Comparison of ENCODE assay signal across 1 cellular context in the genomic region with DNA sequence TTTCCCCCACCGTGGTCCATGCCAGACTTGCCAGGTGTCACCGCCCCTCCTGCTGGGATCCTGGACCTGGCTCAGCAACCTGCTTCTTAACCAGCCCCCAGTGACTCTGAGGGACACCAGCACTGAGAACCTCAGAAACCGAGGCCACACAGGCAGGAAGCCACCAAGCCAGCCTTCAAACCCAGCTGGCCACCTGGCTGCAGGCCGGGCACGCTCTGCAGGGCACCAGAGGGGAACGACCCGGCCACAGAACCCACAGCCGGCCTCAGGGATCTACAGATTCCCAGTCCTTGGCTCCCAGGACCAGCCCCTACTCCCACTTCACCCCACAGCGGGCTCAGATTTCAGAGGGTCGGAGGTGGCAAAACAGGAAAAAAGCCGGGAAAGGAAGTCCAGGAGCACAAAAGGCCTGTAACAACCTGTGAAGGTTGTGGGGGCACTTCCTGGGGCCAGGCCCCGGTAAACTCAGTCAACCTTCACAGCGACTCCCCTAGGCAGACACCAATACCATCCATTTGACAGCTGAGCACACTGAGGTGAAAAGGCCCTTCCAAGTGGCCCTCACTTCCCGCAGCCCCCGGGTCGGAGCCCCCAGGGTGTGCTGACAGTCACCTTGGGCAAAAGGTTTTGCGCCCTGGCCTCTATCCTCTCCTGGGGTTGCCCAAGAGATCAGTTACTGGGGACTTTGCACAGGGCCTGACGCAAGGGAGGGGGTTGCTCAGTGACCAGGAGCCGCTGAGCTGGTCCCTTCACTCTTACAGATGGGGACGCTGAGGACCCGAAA.
A peak's percentile ranks its signal among the peaks of the same experiment; 100 is the strongest.
TF ChIP-seq lines count a peak whose summit lies in the region.

No MANE protein-coding gene starts in this region.

TF ChIP-seq in HepG2, 621 proteins besides CTCF, POLR2A, EP300 and RAD21 (continued from another document and continues in another):
- TF ChIP-seq ETV5 (CRISPR knock-in tag; IDR thresholded peaks at IDR 0.05; ENCODE audit: borderline replicate concordance) (peak; percentile 80; the same call in 1 of the 2 replicates), MBD4 (IDR thresholded peaks at IDR 0.05; ENCODE audit: borderline replicate concordance, low read length) (no peak), KMT2B (CRISPR knock-in tag; IDR thresholded peaks at IDR 0.05) (no peak), NCOA2 (CRISPR knock-in tag; IDR thresholded peaks at IDR 0.05) (peak; percentile 30; the same call in 1 of the 2 replicates), MAFF (IDR thresholded peaks at IDR 0.05; ENCODE audit: low read depth, low read length) (no peak), ISX (CRISPR knock-in tag; conservative IDR thresholded peaks at IDR 0.05) (no peak), ZBTB21 (CRISPR knock-in tag; IDR thresholded peaks at IDR 0.05) (no peak), PCBP2 (optimal IDR thresholded peaks at IDR 0.05; ENCODE audit: low read depth, low read length, poor library complexity, severe bottlenecking) (no peak), HNF4G (IDR thresholded peaks at IDR 0.05; ENCODE audit: borderline replicate concordance, low read depth, low read length) (peak; percentile 94), HNF4G (CRISPR knock-in tag; IDR thresholded peaks at IDR 0.05; ENCODE audit: borderline replicate concordance, low read depth) (peak; percentile 84), RBM22 (optimal IDR thresholded peaks at IDR 0.05; ENCODE audit: low read length) (no peak), ZNF577 (CRISPR knock-in tag; IDR thresholded peaks at IDR 0.05; ENCODE audit: borderline replicate concordance, low read depth) (no peak), ZNF768 (CRISPR knock-in tag; IDR thresholded peaks at IDR 0.05) (no peak), FOXM1 (CRISPR knock-in tag; IDR thresholded peaks at IDR 0.05) (no peak), ZNF563 (CRISPR knock-in tag; IDR thresholded peaks at IDR 0.05) (peak; percentile 75; the same call in 1 of the 2 replicates), ZNF841 (CRISPR knock-in tag; IDR thresholded peaks at IDR 0.05; ENCODE audit: borderline replicate concordance) (no peak)
- TF ChIP-seq, protein P1, sequence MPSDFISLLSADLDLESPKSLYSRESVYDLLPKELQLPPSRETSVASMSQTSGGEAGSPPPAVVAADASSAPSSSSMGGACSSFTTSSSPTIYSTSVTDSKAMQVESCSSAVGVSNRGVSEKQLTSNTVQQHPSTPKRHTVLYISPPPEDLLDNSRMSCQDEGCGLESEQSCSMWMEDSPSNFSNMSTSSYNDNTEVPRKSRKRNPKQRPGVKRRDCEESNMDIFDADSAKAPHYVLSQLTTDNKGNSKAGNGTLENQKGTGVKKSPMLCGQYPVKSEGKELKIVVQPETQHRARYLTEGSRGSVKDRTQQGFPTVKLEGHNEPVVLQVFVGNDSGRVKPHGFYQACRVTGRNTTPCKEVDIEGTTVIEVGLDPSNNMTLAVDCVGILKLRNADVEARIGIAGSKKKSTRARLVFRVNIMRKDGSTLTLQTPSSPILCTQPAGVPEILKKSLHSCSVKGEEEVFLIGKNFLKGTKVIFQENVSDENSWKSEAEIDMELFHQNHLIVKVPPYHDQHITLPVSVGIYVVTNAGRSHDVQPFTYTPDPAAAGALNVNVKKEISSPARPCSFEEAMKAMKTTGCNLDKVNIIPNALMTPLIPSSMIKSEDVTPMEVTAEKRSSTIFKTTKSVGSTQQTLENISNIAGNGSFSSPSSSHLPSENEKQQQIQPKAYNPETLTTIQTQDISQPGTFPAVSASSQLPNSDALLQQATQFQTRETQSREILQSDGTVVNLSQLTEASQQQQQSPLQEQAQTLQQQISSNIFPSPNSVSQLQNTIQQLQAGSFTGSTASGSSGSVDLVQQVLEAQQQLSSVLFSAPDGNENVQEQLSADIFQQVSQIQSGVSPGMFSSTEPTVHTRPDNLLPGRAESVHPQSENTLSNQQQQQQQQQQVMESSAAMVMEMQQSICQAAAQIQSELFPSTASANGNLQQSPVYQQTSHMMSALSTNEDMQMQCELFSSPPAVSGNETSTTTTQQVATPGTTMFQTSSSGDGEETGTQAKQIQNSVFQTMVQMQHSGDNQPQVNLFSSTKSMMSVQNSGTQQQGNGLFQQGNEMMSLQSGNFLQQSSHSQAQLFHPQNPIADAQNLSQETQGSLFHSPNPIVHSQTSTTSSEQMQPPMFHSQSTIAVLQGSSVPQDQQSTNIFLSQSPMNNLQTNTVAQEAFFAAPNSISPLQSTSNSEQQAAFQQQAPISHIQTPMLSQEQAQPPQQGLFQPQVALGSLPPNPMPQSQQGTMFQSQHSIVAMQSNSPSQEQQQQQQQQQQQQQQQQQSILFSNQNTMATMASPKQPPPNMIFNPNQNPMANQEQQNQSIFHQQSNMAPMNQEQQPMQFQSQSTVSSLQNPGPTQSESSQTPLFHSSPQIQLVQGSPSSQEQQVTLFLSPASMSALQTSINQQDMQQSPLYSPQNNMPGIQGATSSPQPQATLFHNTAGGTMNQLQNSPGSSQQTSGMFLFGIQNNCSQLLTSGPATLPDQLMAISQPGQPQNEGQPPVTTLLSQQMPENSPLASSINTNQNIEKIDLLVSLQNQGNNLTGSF (CRISPR knock-in tag; IDR thresholded peaks at IDR 0.05): no peak
- TF ChIP-seq, protein P2, sequence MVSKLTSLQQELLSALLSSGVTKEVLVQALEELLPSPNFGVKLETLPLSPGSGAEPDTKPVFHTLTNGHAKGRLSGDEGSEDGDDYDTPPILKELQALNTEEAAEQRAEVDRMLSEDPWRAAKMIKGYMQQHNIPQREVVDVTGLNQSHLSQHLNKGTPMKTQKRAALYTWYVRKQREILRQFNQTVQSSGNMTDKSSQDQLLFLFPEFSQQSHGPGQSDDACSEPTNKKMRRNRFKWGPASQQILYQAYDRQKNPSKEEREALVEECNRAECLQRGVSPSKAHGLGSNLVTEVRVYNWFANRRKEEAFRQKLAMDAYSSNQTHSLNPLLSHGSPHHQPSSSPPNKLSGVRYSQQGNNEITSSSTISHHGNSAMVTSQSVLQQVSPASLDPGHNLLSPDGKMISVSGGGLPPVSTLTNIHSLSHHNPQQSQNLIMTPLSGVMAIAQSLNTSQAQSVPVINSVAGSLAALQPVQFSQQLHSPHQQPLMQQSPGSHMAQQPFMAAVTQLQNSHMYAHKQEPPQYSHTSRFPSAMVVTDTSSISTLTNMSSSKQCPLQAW (CRISPR knock-in tag; IDR thresholded peaks at IDR 0.05): 0 out of 2 replicates have a peak, but pooled peaks have one; percentile 73
- TF ChIP-seq, protein P3, sequence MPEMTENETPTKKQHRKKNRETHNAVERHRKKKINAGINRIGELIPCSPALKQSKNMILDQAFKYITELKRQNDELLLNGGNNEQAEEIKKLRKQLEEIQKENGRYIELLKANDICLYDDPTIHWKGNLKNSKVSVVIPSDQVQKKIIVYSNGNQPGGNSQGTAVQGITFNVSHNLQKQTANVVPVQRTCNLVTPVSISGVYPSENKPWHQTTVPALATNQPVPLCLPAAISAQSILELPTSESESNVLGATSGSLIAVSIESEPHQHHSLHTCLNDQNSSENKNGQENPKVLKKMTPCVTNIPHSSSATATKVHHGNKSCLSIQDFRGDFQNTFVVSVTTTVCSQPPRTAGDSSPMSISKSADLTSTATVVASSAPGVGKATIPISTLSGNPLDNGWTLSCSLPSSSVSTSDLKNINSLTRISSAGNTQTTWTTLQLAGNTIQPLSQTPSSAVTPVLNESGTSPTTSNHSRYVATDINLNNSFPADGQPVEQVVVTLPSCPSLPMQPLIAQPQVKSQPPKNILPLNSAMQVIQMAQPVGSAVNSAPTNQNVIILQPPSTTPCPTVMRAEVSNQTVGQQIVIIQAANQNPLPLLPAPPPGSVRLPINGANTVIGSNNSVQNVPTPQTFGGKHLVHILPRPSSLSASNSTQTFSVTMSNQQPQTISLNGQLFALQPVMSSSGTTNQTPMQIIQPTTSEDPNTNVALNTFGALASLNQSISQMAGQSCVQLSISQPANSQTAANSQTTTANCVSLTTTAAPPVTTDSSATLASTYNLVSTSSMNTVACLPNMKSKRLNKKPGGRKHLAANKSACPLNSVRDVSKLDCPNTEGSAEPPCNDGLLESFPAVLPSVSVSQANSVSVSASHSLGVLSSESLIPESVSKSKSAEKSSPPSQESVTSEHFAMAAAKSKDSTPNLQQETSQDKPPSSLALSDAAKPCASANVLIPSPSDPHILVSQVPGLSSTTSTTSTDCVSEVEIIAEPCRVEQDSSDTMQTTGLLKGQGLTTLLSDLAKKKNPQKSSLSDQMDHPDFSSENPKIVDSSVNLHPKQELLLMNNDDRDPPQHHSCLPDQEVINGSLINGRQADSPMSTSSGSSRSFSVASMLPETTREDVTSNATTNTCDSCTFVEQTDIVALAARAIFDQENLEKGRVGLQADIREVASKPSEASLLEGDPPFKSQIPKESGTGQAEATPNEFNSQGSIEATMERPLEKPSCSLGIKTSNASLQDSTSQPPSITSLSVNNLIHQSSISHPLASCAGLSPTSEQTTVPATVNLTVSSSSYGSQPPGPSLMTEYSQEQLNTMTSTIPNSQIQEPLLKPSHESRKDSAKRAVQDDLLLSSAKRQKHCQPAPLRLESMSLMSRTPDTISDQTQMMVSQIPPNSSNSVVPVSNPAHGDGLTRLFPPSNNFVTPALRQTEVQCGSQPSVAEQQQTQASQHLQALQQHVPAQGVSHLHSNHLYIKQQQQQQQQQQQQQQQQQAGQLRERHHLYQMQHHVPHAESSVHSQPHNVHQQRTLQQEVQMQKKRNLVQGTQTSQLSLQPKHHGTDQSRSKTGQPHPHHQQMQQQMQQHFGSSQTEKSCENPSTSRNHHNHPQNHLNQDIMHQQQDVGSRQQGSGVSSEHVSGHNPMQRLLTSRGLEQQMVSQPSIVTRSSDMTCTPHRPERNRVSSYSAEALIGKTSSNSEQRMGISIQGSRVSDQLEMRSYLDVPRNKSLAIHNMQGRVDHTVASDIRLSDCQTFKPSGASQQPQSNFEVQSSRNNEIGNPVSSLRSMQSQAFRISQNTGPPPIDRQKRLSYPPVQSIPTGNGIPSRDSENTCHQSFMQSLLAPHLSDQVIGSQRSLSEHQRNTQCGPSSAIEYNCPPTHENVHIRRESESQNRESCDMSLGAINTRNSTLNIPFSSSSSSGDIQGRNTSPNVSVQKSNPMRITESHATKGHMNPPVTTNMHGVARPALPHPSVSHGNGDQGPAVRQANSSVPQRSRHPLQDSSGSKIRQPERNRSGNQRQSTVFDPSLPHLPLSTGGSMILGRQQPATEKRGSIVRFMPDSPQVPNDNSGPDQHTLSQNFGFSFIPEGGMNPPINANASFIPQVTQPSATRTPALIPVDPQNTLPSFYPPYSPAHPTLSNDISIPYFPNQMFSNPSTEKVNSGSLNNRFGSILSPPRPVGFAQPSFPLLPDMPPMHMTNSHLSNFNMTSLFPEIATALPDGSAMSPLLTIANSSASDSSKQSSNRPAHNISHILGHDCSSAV (CRISPR knock-in tag; IDR thresholded peaks at IDR 0.05; ENCODE audit: borderline replicate concordance): no peak
- TF ChIP-seq, protein P4, sequence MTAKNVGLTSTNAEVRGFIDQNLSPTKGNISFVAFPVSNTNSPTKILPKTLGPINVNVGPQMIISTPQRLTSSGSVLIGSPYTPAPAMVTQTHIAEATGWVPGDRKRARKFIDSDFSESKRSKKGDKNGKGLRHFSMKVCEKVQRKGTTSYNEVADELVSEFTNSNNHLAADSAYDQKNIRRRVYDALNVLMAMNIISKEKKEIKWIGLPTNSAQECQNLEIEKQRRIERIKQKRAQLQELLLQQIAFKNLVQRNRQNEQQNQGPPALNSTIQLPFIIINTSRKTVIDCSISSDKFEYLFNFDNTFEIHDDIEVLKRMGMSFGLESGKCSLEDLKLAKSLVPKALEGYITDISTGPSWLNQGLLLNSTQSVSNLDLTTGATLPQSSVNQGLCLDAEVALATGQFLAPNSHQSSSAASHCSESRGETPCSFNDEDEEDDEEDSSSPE (CRISPR knock-in tag; IDR thresholded peaks at IDR 0.05): 0 out of 2 replicates have a peak, but pooled peaks have one; percentile 22
- TF ChIP-seq, protein P5, sequence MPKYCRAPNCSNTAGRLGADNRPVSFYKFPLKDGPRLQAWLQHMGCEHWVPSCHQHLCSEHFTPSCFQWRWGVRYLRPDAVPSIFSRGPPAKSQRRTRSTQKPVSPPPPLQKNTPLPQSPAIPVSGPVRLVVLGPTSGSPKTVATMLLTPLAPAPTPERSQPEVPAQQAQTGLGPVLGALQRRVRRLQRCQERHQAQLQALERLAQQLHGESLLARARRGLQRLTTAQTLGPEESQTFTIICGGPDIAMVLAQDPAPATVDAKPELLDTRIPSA (CRISPR knock-in tag; IDR thresholded peaks at IDR 0.05; ENCODE audit: borderline replicate concordance): no peak
- TF ChIP-seq, protein P6, sequence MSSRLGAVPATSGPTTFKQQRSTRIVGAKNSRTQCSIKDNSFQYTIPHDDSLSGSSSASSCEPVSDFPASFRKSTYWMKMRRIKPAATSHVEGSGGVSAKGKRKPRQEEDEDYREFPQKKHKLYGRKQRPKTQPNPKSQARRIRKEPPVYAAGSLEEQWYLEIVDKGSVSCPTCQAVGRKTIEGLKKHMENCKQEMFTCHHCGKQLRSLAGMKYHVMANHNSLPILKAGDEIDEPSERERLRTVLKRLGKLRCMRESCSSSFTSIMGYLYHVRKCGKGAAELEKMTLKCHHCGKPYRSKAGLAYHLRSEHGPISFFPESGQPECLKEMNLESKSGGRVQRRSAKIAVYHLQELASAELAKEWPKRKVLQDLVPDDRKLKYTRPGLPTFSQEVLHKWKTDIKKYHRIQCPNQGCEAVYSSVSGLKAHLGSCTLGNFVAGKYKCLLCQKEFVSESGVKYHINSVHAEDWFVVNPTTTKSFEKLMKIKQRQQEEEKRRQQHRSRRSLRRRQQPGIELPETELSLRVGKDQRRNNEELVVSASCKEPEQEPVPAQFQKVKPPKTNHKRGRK (CRISPR knock-in tag; IDR thresholded peaks at IDR 0.05): no peak
- TF ChIP-seq, protein P7, sequence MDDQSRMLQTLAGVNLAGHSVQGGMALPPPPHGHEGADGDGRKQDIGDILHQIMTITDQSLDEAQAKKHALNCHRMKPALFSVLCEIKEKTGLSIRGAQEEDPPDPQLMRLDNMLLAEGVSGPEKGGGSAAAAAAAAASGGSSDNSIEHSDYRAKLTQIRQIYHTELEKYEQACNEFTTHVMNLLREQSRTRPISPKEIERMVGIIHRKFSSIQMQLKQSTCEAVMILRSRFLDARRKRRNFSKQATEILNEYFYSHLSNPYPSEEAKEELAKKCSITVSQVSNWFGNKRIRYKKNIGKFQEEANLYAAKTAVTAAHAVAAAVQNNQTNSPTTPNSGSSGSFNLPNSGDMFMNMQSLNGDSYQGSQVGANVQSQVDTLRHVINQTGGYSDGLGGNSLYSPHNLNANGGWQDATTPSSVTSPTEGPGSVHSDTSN (CRISPR knock-in tag; IDR thresholded peaks at IDR 0.05; ENCODE audit: borderline replicate concordance): no peak
- TF ChIP-seq, protein P8, sequence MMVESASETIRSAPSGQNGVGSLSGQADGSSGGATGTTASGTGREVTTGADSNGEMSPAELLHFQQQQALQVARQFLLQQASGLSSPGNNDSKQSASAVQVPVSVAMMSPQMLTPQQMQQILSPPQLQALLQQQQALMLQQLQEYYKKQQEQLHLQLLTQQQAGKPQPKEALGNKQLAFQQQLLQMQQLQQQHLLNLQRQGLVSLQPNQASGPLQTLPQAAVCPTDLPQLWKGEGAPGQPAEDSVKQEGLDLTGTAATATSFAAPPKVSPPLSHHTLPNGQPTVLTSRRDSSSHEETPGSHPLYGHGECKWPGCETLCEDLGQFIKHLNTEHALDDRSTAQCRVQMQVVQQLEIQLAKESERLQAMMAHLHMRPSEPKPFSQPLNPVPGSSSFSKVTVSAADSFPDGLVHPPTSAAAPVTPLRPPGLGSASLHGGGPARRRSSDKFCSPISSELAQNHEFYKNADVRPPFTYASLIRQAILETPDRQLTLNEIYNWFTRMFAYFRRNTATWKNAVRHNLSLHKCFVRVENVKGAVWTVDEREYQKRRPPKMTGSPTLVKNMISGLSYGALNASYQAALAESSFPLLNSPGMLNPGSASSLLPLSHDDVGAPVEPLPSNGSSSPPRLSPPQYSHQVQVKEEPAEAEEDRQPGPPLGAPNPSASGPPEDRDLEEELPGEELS (CRISPR knock-in tag; IDR thresholded peaks at IDR 0.05): peak; percentile 28; the same call in 1 of the 2 replicates
- TF ChIP-seq, protein P9, sequence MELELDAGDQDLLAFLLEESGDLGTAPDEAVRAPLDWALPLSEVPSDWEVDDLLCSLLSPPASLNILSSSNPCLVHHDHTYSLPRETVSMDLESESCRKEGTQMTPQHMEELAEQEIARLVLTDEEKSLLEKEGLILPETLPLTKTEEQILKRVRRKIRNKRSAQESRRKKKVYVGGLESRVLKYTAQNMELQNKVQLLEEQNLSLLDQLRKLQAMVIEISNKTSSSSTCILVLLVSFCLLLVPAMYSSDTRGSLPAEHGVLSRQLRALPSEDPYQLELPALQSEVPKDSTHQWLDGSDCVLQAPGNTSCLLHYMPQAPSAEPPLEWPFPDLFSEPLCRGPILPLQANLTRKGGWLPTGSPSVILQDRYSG (CRISPR knock-in tag; IDR thresholded peaks at IDR 0.05): no peak
